ENCODE assay signal across 1 cellular context in the genomic region with DNA sequence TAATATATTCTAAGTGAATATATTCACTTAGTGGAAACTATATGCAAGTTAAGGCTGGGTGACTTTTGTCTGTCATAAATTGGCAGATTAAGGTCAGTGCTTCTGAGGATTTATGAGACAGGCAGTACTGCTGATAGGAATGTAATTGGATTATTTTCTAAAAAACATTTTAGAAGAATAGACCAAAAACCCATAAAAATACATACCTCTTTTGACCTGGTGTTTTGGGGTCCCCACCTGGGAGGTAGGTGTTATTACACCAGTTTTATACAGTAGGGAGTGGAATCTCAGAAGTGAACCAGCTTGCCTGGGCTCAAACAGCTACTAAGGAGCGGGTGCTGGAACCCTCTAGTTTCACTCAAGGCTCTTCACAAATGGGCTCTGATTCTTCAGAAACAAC.
TF ChIP-seq lines count a peak whose summit lies in the region.

No MANE protein-coding gene starts in this region.

TF ChIP-seq in IMR-90, 13 proteins besides CTCF, POLR2A, EP300 and RAD21:
- TF ChIP-seq, protein P1, sequence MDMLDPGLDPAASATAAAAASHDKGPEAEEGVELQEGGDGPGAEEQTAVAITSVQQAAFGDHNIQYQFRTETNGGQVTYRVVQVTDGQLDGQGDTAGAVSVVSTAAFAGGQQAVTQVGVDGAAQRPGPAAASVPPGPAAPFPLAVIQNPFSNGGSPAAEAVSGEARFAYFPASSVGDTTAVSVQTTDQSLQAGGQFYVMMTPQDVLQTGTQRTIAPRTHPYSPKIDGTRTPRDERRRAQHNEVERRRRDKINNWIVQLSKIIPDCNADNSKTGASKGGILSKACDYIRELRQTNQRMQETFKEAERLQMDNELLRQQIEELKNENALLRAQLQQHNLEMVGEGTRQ (IDR thresholded peaks at IDR 0.05; ENCODE audit: low read depth, low read length): no peak
- TF ChIP-seq SMC3 (IDR thresholded peaks at IDR 0.05; ENCODE audit: low read depth, low read length): no peak
- TF ChIP-seq RFX5 (IDR thresholded peaks at IDR 0.05; ENCODE audit: low read depth, low read length): no peak
- TF ChIP-seq MAFK (IDR thresholded peaks at IDR 0.05; ENCODE audit: low read depth, low read length): no peak
- TF ChIP-seq RCOR1 (IDR thresholded peaks at IDR 0.05; ENCODE audit: insufficient replicate concordance, low read length): no peak
- no peak for TF ChIP-seq MAZ (IDR thresholded peaks at IDR 0.05; ENCODE audit: borderline replicate concordance, low read depth, low read length)
- TF ChIP-seq FOS (IDR thresholded peaks at IDR 0.05; ENCODE audit: low read depth, low read length): no peak
- TF ChIP-seq CHD1 (IDR thresholded peaks at IDR 0.05; ENCODE audit: low read depth, low read length): no peak
- TF ChIP-seq BHLHE40 (IDR thresholded peaks at IDR 0.05; ENCODE audit: low read depth, low read length): no peak
- TF ChIP-seq MXI1 (IDR thresholded peaks at IDR 0.05; ENCODE audit: borderline replicate concordance, low read depth, low read length): no peak
- no peak for TF ChIP-seq CEBPB (IDR thresholded peaks at IDR 0.05; ENCODE audit: low read depth, low read length)
- TF ChIP-seq, protein P2, sequence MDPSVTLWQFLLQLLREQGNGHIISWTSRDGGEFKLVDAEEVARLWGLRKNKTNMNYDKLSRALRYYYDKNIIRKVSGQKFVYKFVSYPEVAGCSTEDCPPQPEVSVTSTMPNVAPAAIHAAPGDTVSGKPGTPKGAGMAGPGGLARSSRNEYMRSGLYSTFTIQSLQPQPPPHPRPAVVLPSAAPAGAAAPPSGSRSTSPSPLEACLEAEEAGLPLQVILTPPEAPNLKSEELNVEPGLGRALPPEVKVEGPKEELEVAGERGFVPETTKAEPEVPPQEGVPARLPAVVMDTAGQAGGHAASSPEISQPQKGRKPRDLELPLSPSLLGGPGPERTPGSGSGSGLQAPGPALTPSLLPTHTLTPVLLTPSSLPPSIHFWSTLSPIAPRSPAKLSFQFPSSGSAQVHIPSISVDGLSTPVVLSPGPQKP (IDR thresholded peaks at IDR 0.05; ENCODE audit: borderline replicate concordance, low read depth, low read length): no peak
- no peak for TF ChIP-seq NFE2L2 (IDR thresholded peaks at IDR 0.05; ENCODE audit: low read depth, low read length)
